In genomic region chr4:53705151-53705764, GRCh38 we compare ENCODE assay signal across 17 cellular contexts.
DNase-seq lines count a peak whose midpoint lies in the region; ATAC-seq, FAIRE-seq and TF ChIP-seq lines count a peak whose summit lies in the region.
"Had no signal": no experiment of that assay in that cellular context is flagged by ENCODE, and none has a peak within 500 bp of the region (broad histone marks: within the 10 kb centered on the region; RNA-seq: fewer than 3 reads in every experiment).

No MANE protein-coding gene starts in this region.

- TF ChIP-seq CTCF in mucosa of descending colon (IDR thresholded peaks at IDR 0.05), result no peak

- TF ChIP-seq POLR2A in GM12892 (IDR thresholded peaks at IDR 0.05; ENCODE audit: low read depth, low read length), result no peak

- no peaks in the 10 kb centered on the region for H3K36me3 ChIP-seq in mucosa of descending colon (ENCODE audit: low read depth)
- H3K36me3 ChIP-seq: prostate gland, tibial artery had no signal

- peaks cover 13% of the 10 kb centered on the region for H3K4me1 ChIP-seq in mucosa of descending colon (ENCODE audit: low read depth)
- H3K4me1 ChIP-seq: prostate gland had no signal

- ATAC-seq in GM21529 (IDR thresholded peaks at IDR 0.05; ENCODE audit: unreplicated experiment) (peak; percentile 25), HG03565 (IDR thresholded peaks at IDR 0.05; ENCODE audit: unreplicated experiment) (peak; percentile 23), mucosa of descending colon (peak; percentile 73), HG03159 (IDR thresholded peaks at IDR 0.05; ENCODE audit: unreplicated experiment) (no peak)
- ATAC-seq: activated naive CD4-positive, alpha-beta T cell treated with anti-CD3 and anti-CD28 coated beads, Interleukin-2, amount 50 U/mL, for 72 hours had no signal

- H3K4me3 ChIP-seq in mucosa of descending colon, result no peak overlapping the region
- H3K4me3 ChIP-seq: prostate gland, tibial artery had no signal

- DNase-seq in GM12892 (ENCODE audit: insufficient read length) (no peak), mucosa of descending colon (no peak), iPS-NIHi11 (ENCODE audit: low spot score) (no peak), NOMO-1 treated with DMSO at 0.1 percent for 48 hours (lab: John Stamatoyannopoulos, UW; ENCODE audit: unreplicated experiment) (no peak)
- no peak for DNase-seq in activated CD8-positive, alpha-beta memory T cell treated with anti-CD3 and anti-CD28 coated beads for 24 hours
- DNase-seq: activated CD4-positive, CD25-positive, alpha-beta regulatory T cell treated with anti-CD3 and anti-CD28 coated beads, Interleukin-2, amount 50 U/mL, for 72 hours; Kasumi-1; NCI-H187; NCI-H524; T-helper 1 cell; tibial artery had no signal

- FAIRE-seq in GM12892 (lab: Jason Lieb, UNC), result peak; percentile 70
- FAIRE-seq: endometrium had no signal

- H3K9me3 ChIP-seq in mucosa of descending colon, result no peaks in the 10 kb centered on the region
- H3K9me3 ChIP-seq: prostate gland, tibial artery had no signal

- intact Hi-C loops in mucosa of descending colon (cut with DNase I, micrococcal nuclease), result loop anchor here (5.0 to 10.0 kb wide), 2 partner anchors 510 to 527 kb away; no protein-coding TSS in a partner anchor
